ENCODE assay signal across 9 cellular contexts in genomic region chr11:47552086-47552580, GRCh38. TPM values are rescaled to one million over a fixed set of nuclear protein-coding genes. Genes with fewer than 3 reads are reported as not detected.
DNase-seq lines count a peak whose midpoint lies in the region; ATAC-seq and TF ChIP-seq lines count a peak whose summit lies in the region.
"Had no signal": no experiment of that assay in that cellular context is flagged by ENCODE, and none has a peak within 500 bp of the region (broad histone marks: within the 10 kb centered on the region; RNA-seq: fewer than 3 reads in every experiment).

No MANE protein-coding gene starts in this region.

- H3K4me1 ChIP-seq in duodenal mucosa (ENCODE audit: control insufficient read depth in 1 of 2, insufficient read depth in 2 of 2, low read length in 2 of 2) (peaks cover 10 to 18% of the 10 kb centered on the region in 2 donors), thyroid gland (peaks cover 21 to 29% of the 10 kb centered on the region in 2 donors)

- no peak for TF ChIP-seq POLR2A in thyroid gland (IDR thresholded peaks at IDR 0.05)

- WGBS in thyroid gland, 2 donors = 2 to 6% methylated on average over 12 to 23 of the region's 23 CpGs

- peak overlapping the region; percentile 80 for H3K27ac ChIP-seq in duodenal mucosa (ENCODE audit: low read depth, low read length)
- peak overlapping the region; percentile 81 to 94 (median 93) for H3K27ac ChIP-seq in thyroid gland

- H3K9me3 ChIP-seq in duodenal mucosa (ENCODE audit: control insufficient read depth in 1 of 2, low read length in 2 of 2) (no peaks in the 10 kb centered on the region), thyroid gland (no peaks in the 10 kb centered on the region)

- DNase-seq in NCI-H146 (lab: John Stamatoyannopoulos, UW) (peak; percentile 50), NCI-H146 treated with DMSO at 0.1 percent for 48 hours (lab: John Stamatoyannopoulos, UW; ENCODE audit: unreplicated experiment) (no peak), lung microvascular endothelial cell (ENCODE audit: low read depth in 2 of 2) (peak; percentile 31 to 43), thyroid gland (peak; percentile 48 to 55), T1000 (lab: John Stamatoyannopoulos, UW) (no peak)

- intact Hi-C loops in thyroid gland (cut with DNase I) = loop anchor here (10.0 kb wide), 1 partner anchor 77 kb away; no protein-coding TSS in a partner anchor

- H3K4me3 ChIP-seq in duodenal mucosa (ENCODE audit: low read depth in 1 of 2, low read length in 2 of 2) = peak overlapping the region; percentile 77 to 99
- H3K4me3 ChIP-seq in thyroid gland (replicated peaks in 1 of 3) = peak overlapping the region; percentile 28 to 91 (median 51)

- peak overlapping the region; percentile 76 to 96 for H3K9ac ChIP-seq in duodenal mucosa (ENCODE audit: low read depth in 1 of 2, low read length in 2 of 2)

- peak; percentile 3 for ATAC-seq in HG02763 (IDR thresholded peaks at IDR 0.05; ENCODE audit: unreplicated experiment)
- ATAC-seq in SK-N-SH treated with all-trans-retinoic acid at 6 μM for 48 hours = peak; percentile 26

- TF ChIP-seq CTCF in thyroid gland (IDR thresholded peaks at IDR 0.05) = no peak

- H3K36me3 ChIP-seq in duodenal mucosa (ENCODE audit: control insufficient read depth in 1 of 2, insufficient read depth in 2 of 2, low read length in 2 of 2) (no peaks in the 10 kb centered on the region), thyroid gland (no peaks in the 10 kb centered on the region)

- no peaks in the 10 kb centered on the region for H3K27me3 ChIP-seq in duodenal mucosa (ENCODE audit: control insufficient read depth in 1 of 2, insufficient read depth in 2 of 2, low read length in 2 of 2)
- H3K27me3 ChIP-seq in thyroid gland = no peaks in the 10 kb centered on the region

TF ChIP-seq in SK-N-SH treated with all-trans-retinoic acid at 6 μM for 48 hours, 23 proteins besides CTCF, POLR2A, EP300 and RAD21:
- TF ChIP-seq ZNF8 (CRISPR knock-in tag; IDR thresholded peaks at IDR 0.05) (no peak), TSHZ2 (CRISPR knock-in tag; IDR thresholded peaks at IDR 0.05) (no peak), ZNF70 (CRISPR knock-in tag; IDR thresholded peaks at IDR 0.05) (no peak), GLIS3 (CRISPR knock-in tag; IDR thresholded peaks at IDR 0.05) (no peak), PPARA (CRISPR knock-in tag; IDR thresholded peaks at IDR 0.05; ENCODE audit: borderline replicate concordance) (no peak), ZFP30 (CRISPR knock-in tag; IDR thresholded peaks at IDR 0.05) (no peak), OSR1 (CRISPR knock-in tag; IDR thresholded peaks at IDR 0.05) (no peak)
- TF ChIP-seq, protein P1, sequence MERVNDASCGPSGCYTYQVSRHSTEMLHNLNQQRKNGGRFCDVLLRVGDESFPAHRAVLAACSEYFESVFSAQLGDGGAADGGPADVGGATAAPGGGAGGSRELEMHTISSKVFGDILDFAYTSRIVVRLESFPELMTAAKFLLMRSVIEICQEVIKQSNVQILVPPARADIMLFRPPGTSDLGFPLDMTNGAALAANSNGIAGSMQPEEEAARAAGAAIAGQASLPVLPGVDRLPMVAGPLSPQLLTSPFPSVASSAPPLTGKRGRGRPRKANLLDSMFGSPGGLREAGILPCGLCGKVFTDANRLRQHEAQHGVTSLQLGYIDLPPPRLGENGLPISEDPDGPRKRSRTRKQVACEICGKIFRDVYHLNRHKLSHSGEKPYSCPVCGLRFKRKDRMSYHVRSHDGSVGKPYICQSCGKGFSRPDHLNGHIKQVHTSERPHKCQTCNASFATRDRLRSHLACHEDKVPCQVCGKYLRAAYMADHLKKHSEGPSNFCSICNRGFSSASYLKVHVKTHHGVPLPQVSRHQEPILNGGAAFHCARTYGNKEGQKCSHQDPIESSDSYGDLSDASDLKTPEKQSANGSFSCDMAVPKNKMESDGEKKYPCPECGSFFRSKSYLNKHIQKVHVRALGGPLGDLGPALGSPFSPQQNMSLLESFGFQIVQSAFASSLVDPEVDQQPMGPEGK (CRISPR knock-in tag; IDR thresholded peaks at IDR 0.05; ENCODE audit: borderline replicate concordance) = no peak

RNA-seq across cellular contexts. Expression of gene CELF1, which starts 0.8 kb away (rescaled TPM):
- 55.6 and 75.0 TPM in 2 replicates for total RNA-seq in lung microvascular endothelial cell
- 100 to 1,000 TPM in 3 of 4 donors, 10 to 100 TPM in 1; 87.3 to 144 (median 111) TPM for total RNA-seq in thyroid gland

RNA-seq across cellular contexts. Expression of gene PTPMT1, which starts 13.3 kb away (rescaled TPM):
- total RNA-seq in lung microvascular endothelial cell (57.1 and 75.2 TPM in 2 replicates), thyroid gland (100 to 1,000 TPM in 3 of 4 donors, 10 to 100 TPM in 1; 93.9 to 149 (median 125) TPM)

RNA-seq across cellular contexts. Expression of gene KBTBD4, which starts 26.6 kb away (rescaled TPM):
- total RNA-seq in lung microvascular endothelial cell (22.7 and 32.9 TPM in 2 replicates), thyroid gland (10 to 100 TPM; 22.8 to 34.5 (median 30.7) TPM)

RNA-seq across cellular contexts. Expression of gene NDUFS3, which starts 26.7 kb away (rescaled TPM):
- total RNA-seq in lung microvascular endothelial cell = 63.2 and 69.4 TPM in 2 replicates
- 10 to 100 TPM; 42.6 to 84.3 (median 81.2) TPM for total RNA-seq in thyroid gland

RNA-seq across cellular contexts. Expression of gene FAM180B, which starts 34.3 kb away (rescaled TPM):
- total RNA-seq in lung microvascular endothelial cell (not detected in 2 replicates), thyroid gland (1 to 10 TPM in 3 of 4 donors, under 1 TPM in 1; 0.83 to 3.1 (median 1.4) TPM)
- total RNA-seq: dermis microvascular lymphatic vessel endothelial cell had no signal

Comparison
In these comparisons a context has a peak if more than half of its experiments do, and no peak if none do; other contexts are left out.
1. DNase-seq: peak in NCI-H146 (single experiment), lung microvascular endothelial cell (2 of 2) and thyroid gland (2 of 2); none in NCI-H146 treated with DMSO at 0.1 percent for 48 hours (single experiment) and T1000 (single experiment).